Comparison of ENCODE assay signal across 1 cellular context in genomic region chr9:129109952-129110739, GRCh38.
TF ChIP-seq lines count a peak whose summit lies in the region.

No MANE protein-coding gene starts in this region.

TF ChIP-seq in HepG2, 621 proteins besides CTCF, POLR2A, EP300 and RAD21 (continued from another document and continues in another):
- TF ChIP-seq, protein P1, sequence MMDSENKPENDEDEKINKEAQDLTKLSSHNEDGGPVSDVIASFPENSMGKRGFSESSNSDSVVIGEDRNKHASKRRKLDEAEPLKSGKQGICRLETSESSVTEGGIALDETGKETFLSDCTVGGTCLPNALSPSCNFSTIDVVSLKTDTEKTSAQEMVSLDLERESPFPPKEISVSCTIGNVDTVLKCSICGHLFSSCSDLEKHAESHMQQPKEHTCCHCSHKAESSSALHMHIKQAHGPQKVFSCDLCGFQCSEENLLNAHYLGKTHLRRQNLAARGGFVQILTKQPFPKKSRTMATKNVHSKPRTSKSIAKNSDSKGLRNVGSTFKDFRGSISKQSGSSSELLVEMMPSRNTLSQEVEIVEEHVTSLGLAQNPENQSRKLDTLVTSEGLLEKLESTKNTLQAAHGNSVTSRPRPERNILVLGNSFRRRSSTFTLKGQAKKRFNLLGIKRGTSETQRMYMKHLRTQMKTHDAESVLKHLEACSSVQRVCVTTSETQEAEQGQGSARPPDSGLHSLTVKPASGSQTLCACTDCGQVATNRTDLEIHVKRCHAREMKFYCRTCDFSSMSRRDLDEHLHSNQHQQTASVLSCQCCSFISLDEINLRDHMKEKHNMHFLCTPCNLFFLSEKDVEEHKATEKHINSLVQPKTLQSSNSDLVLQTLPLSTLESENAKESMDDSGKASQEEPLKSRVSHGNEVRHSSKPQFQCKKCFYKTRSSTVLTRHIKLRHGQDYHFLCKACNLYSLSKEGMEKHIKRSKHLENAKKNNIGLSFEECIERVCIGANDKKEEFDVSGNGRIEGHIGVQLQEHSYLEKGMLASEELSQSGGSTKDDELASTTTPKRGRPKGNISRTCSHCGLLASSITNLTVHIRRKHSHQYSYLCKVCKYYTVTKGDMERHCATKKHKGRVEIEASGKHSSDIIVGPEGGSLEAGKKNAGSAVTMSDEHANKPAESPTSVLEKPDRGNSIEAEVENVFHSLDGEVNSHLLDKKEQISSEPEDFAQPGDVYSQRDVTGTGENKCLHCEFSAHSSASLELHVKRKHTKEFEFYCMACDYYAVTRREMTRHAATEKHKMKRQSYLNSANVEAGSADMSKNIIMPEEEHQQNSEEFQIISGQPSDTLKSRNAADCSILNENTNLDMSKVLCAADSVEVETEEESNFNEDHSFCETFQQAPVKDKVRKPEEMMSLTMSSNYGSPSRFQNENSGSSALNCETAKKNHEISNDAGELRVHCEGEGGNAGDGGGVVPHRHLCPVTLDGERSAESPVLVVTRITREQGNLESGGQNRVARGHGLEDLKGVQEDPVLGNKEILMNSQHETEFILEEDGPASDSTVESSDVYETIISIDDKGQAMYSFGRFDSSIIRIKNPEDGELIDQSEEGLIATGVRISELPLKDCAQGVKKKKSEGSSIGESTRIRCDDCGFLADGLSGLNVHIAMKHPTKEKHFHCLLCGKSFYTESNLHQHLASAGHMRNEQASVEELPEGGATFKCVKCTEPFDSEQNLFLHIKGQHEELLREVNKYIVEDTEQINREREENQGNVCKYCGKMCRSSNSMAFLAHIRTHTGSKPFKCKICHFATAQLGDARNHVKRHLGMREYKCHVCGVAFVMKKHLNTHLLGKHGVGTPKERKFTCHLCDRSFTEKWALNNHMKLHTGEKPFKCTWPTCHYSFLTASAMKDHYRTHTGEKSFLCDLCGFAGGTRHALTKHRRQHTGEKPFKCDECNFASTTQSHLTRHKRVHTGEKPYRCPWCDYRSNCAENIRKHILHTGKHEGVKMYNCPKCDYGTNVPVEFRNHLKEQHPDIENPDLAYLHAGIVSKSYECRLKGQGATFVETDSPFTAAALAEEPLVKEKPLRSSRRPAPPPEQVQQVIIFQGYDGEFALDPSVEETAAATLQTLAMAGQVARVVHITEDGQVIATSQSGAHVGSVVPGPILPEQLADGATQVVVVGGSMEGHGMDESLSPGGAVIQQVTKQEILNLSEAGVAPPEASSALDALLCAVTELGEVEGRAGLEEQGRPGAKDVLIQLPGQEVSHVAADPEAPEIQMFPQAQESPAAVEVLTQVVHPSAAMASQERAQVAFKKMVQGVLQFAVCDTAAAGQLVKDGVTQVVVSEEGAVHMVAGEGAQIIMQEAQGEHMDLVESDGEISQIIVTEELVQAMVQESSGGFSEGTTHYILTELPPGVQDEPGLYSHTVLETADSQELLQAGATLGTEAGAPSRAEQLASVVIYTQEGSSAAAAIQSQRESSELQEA (CRISPR knock-in tag; IDR thresholded peaks at IDR 0.05; ENCODE audit: not compliant biosample characterization), result peak; percentile 68
- peak; percentile 13 for TF ChIP-seq TEAD3 (CRISPR knock-in tag; optimal IDR thresholded peaks at IDR 0.05; ENCODE audit: borderline replicate concordance)
- TF ChIP-seq KLF6 (CRISPR knock-in tag; IDR thresholded peaks at IDR 0.05), result no peak
- 0 out of 2 replicates have a peak, but pooled peaks have one; percentile 4 for TF ChIP-seq ELF3 (CRISPR knock-in tag; IDR thresholded peaks at IDR 0.05)
- TF ChIP-seq, protein P2, sequence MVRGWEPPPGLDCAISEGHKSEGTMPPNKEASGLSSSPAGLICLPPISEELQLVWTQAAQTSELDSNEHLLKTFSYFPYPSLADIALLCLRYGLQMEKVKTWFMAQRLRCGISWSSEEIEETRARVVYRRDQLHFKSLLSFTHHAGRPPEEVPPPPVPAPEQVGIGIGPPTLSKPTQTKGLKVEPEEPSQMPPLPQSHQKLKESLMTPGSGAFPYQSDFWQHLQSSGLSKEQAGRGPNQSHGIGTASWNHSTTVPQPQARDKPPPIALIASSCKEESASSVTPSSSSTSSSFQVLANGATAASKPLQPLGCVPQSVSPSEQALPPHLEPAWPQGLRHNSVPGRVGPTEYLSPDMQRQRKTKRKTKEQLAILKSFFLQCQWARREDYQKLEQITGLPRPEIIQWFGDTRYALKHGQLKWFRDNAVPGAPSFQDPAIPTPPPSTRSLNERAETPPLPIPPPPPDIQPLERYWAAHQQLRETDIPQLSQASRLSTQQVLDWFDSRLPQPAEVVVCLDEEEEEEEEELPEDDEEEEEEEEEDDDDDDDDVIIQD (CRISPR knock-in tag; IDR thresholded peaks at IDR 0.05; ENCODE audit: low read depth), result no peak
- peak; percentile 62; the same call in 1 of the 2 replicates for TF ChIP-seq ZNF768 (CRISPR knock-in tag; IDR thresholded peaks at IDR 0.05)
- TF ChIP-seq CCDC6 (CRISPR knock-in tag; IDR thresholded peaks at IDR 0.05), result peak; percentile 68; the same call in 1 of the 2 replicates
- peak; percentile 36; the same call in 1 of the 2 replicates for TF ChIP-seq ZNF614 (CRISPR knock-in tag; IDR thresholded peaks at IDR 0.05; ENCODE audit: borderline replicate concordance)
- TF ChIP-seq FIP1L1 (IDR thresholded peaks at IDR 0.05; ENCODE audit: borderline replicate concordance, insufficient read depth, low read depth, low read length), result no peak
- peak; percentile 8; the same call in 1 of the 2 replicates for TF ChIP-seq ZNF460 (CRISPR knock-in tag; IDR thresholded peaks at IDR 0.05; ENCODE audit: borderline replicate concordance)
- TF ChIP-seq KMT2A (CRISPR knock-in tag; IDR thresholded peaks at IDR 0.05), result peak; percentile 29; the same call in 1 of the 2 replicates
- TF ChIP-seq NRL (CRISPR knock-in tag; IDR thresholded peaks at IDR 0.05; ENCODE audit: borderline replicate concordance), result peak; percentile 55
- no peak for TF ChIP-seq NR2F6 (IDR thresholded peaks at IDR 0.05)
- no peak for TF ChIP-seq NR2F6 (CRISPR knock-in tag; IDR thresholded peaks at IDR 0.05)
- TF ChIP-seq AHDC1 (CRISPR knock-in tag; IDR thresholded peaks at IDR 0.05; ENCODE audit: borderline replicate concordance), result no peak
- TF ChIP-seq ZNF746 (CRISPR knock-in tag; IDR thresholded peaks at IDR 0.05), result 0 out of 2 replicates have a peak, but pooled peaks have one; percentile 67
- TF ChIP-seq RXRA (CRISPR knock-in tag; IDR thresholded peaks at IDR 0.05), result peak; percentile 72
- peak; percentile 56; the same call in 1 of the 2 replicates for TF ChIP-seq ZNF790 (CRISPR knock-in tag; IDR thresholded peaks at IDR 0.05; ENCODE audit: borderline replicate concordance)
- peak; percentile 63; the same call in 1 of the 2 replicates for TF ChIP-seq ERF (CRISPR knock-in tag; IDR thresholded peaks at IDR 0.05)
- no peak for TF ChIP-seq ZBTB21 (CRISPR knock-in tag; IDR thresholded peaks at IDR 0.05)
- no peak for TF ChIP-seq HOXA9 (CRISPR knock-in tag; IDR thresholded peaks at IDR 0.05; ENCODE audit: borderline replicate concordance)
- peak; percentile 45; the same call in 1 of the 2 replicates for TF ChIP-seq ZNF709 (CRISPR knock-in tag; IDR thresholded peaks at IDR 0.05)
- TF ChIP-seq ZSCAN25 (CRISPR knock-in tag; IDR thresholded peaks at IDR 0.05), result peak; percentile 9; the same call in 1 of the 2 replicates
- peak; percentile 57; the same call in 1 of the 2 replicates for TF ChIP-seq ESRRA (CRISPR knock-in tag; IDR thresholded peaks at IDR 0.05; ENCODE audit: low read depth)
- peak; percentile 34; the same call in 1 of the 2 replicates for TF ChIP-seq ZNF430 (CRISPR knock-in tag; IDR thresholded peaks at IDR 0.05)
- TF ChIP-seq ZNF589 (CRISPR knock-in tag; conservative IDR thresholded peaks at IDR 0.05), result no peak; the same call in 1 of the 2 replicates
- TF ChIP-seq ZNF232 (CRISPR knock-in tag; IDR thresholded peaks at IDR 0.05; ENCODE audit: borderline replicate concordance), result peak; percentile 67; the same call in 1 of the 2 replicates
- peak; percentile 31; the same call in 1 of the 2 replicates for TF ChIP-seq NR2F2 (IDR thresholded peaks at IDR 0.05; ENCODE audit: borderline replicate concordance, low read depth)
- no peak for TF ChIP-seq MZF1 (CRISPR knock-in tag; IDR thresholded peaks at IDR 0.05; ENCODE audit: borderline replicate concordance)
- TF ChIP-seq ZNF33B (CRISPR knock-in tag; IDR thresholded peaks at IDR 0.05), result 0 out of 2 replicates have a peak, but pooled peaks have one; percentile 23
- TF ChIP-seq ZNF703 (CRISPR knock-in tag; IDR thresholded peaks at IDR 0.05; ENCODE audit: borderline replicate concordance), result peak; percentile 78; the same call in 1 of the 2 replicates
- TF ChIP-seq MLX (CRISPR knock-in tag; IDR thresholded peaks at IDR 0.05), result peak; percentile 26; the same call in 1 of the 2 replicates
- 0 out of 2 replicates have a peak, but pooled peaks have one; percentile 83 for TF ChIP-seq ZNF557 (CRISPR knock-in tag; IDR thresholded peaks at IDR 0.05)
- no peak for TF ChIP-seq ZNF335 (CRISPR knock-in tag; IDR thresholded peaks at IDR 0.05)
- TF ChIP-seq, protein P3, sequence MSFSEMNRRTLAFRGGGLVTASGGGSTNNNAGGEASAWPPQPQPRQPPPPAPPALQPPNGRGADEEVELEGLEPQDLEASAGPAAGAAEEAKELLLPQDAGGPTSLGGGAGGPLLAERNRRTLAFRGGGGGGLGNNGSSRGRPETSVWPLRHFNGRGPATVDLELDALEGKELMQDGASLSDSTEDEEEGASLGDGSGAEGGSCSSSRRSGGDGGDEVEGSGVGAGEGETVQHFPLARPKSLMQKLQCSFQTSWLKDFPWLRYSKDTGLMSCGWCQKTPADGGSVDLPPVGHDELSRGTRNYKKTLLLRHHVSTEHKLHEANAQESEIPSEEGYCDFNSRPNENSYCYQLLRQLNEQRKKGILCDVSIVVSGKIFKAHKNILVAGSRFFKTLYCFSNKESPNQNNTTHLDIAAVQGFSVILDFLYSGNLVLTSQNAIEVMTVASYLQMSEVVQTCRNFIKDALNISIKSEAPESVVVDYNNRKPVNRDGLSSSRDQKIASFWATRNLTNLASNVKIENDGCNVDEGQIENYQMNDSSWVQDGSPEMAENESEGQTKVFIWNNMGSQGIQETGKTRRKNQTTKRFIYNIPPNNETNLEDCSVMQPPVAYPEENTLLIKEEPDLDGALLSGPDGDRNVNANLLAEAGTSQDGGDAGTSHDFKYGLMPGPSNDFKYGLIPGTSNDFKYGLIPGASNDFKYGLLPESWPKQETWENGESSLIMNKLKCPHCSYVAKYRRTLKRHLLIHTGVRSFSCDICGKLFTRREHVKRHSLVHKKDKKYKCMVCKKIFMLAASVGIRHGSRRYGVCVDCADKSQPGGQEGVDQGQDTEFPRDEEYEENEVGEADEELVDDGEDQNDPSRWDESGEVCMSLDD (CRISPR knock-in tag; IDR thresholded peaks at IDR 0.05; ENCODE audit: borderline replicate concordance), result peak; percentile 50; the same call in 1 of the 2 replicates
- peak; percentile 95 for TF ChIP-seq ZMYM4 (CRISPR knock-in tag; IDR thresholded peaks at IDR 0.05)
- TF ChIP-seq ARHGAP35 (CRISPR knock-in tag; IDR thresholded peaks at IDR 0.05; ENCODE audit: borderline replicate concordance), result peak; percentile 58; the same call in 1 of the 2 replicates
- TF ChIP-seq ZMAT3 (CRISPR knock-in tag; conservative IDR thresholded peaks at IDR 0.05), result peak; percentile 87
- TF ChIP-seq TFE3 (CRISPR knock-in tag; IDR thresholded peaks at IDR 0.05), result 0 out of 2 replicates have a peak, but pooled peaks have one; percentile 12
- TF ChIP-seq ZNF556 (CRISPR knock-in tag; IDR thresholded peaks at IDR 0.05; ENCODE audit: borderline replicate concordance), result 0 out of 2 replicates have a peak, but pooled peaks have one; percentile 7
- peak; percentile 58; the same call in 1 of the 2 replicates for TF ChIP-seq MYC (CRISPR knock-in tag; IDR thresholded peaks at IDR 0.05; ENCODE audit: borderline replicate concordance)
